Comparison of ENCODE assay signal across 20 cellular contexts in the genomic region with DNA sequence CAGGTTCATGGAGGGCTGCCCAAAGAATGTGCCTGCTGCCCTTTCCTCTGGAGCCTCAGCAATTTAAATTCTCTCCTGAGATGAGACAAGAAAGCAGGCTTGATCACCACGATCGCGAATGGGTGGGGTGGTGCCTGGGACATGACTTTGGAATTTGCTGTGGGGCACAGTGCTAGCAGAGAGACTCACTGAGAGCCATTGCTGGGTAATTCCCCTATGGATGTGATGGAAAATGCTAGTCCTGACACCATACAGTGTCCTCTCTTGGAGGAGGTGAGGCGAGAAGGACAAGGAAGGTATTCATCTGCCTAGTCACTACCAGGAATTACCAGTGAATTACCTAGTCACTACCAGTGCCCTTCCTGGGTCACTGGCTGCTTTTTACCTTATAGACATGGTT. TPM values are rescaled to one million over a fixed set of nuclear protein-coding genes. Genes with fewer than 3 reads are reported as not detected.
"Had no signal": no experiment of that assay in that cellular context is flagged by ENCODE, and none has a peak within 500 bp of the region (broad histone marks: within the 10 kb centered on the region; RNA-seq: fewer than 3 reads in every experiment).

No MANE protein-coding gene starts in this region.

- H3K9me3 ChIP-seq: pancreas, upper lobe of left lung had no signal

- H3K4me3 Mint-ChIP-seq: activated CD8-positive, alpha-beta T cell treated with anti-CD3 and anti-CD28 coated beads for 36 hours; activated naive CD4-positive, alpha-beta T cell treated with anti-CD3 and anti-CD28 coated beads for 36 hours; activated T-cell treated with anti-CD3 and anti-CD28 coated beads, Interleukin-2, amount 50 U/mL, for 24 hours; brain; stimulated activated effector memory CD8-positive, alpha-beta T cell treated with anti-CD3 and anti-CD28 coated beads, Interleukin-12 subunit alpha, Interleukin-12 subunit beta, amount 100 ng/mL, for 72 hours; WTC11 had no signal

- H3K27me3 ChIP-seq: esophagus muscularis mucosa, pancreas, stomach, upper lobe of left lung had no signal

- DNase-seq: activated CD4-positive, alpha-beta T cell treated with anti-CD3 and anti-CD28 coated beads for 4 hours; activated CD8-positive, alpha-beta T cell treated with anti-CD3 and anti-CD28 coated beads for 36 hours; activated naive CD4-positive, alpha-beta T cell treated with anti-CD3 and anti-CD28 coated beads for 36 hours; activated T-cell treated with anti-CD3 and anti-CD28 coated beads, Interleukin-2, amount 50 U/mL, for 24 hours; anterior cingulate cortex; stimulated activated CD4-positive, alpha-beta T cell treated with anti-CD3 and anti-CD28 coated beads, Interleukin-4, amount 100 ng/mL, for 24 hours; stomach; upper lobe of left lung had no signal

- ATAC-seq: activated CD8-positive, alpha-beta T cell treated with anti-CD3 and anti-CD28 coated beads for 36 hours; sciatic nerve; stimulated activated effector memory CD8-positive, alpha-beta T cell treated with anti-CD3 and anti-CD28 coated beads, Interleukin-12 subunit alpha, Interleukin-12 subunit beta, amount 100 ng/mL, for 72 hours; WTC11 had no signal

- H3K36me3 ChIP-seq: esophagus muscularis mucosa, pancreas, stomach had no signal

- H3K4me1 Mint-ChIP-seq: brain; stimulated activated effector memory CD8-positive, alpha-beta T cell treated with anti-CD3 and anti-CD28 coated beads, Interleukin-12 subunit alpha, Interleukin-12 subunit beta, amount 100 ng/mL, for 72 hours; WTC11 had no signal

- H3K9me3 Mint-ChIP-seq: activated naive CD4-positive, alpha-beta T cell treated with anti-CD3 and anti-CD28 coated beads for 36 hours; activated T-helper 2 cell treated with anti-CD3 and anti-CD28 coated beads, Interferon-gamma antibody, Interleukin-2, Interleukin-4, amounts not matched to agents 10 μg/mL and 5 μg/mL and 100 μg/mL, durations not matched to agents 14 hours and 24 hours and 36 hours had no signal

- H3K27ac Mint-ChIP-seq: activated CD8-positive, alpha-beta T cell treated with anti-CD3 and anti-CD28 coated beads for 36 hours; activated naive CD4-positive, alpha-beta T cell treated with anti-CD3 and anti-CD28 coated beads for 36 hours; activated T-cell treated with anti-CD3 and anti-CD28 coated beads, Interleukin-2, amount 50 U/mL, for 24 hours; activated T-helper 2 cell treated with anti-CD3 and anti-CD28 coated beads, Interferon-gamma antibody, Interleukin-2, Interleukin-4, amounts not matched to agents 10 μg/mL and 5 μg/mL and 100 μg/mL, durations not matched to agents 14 hours and 24 hours and 36 hours; brain; stimulated activated effector memory CD8-positive, alpha-beta T cell treated with anti-CD3 and anti-CD28 coated beads, Interleukin-12 subunit alpha, Interleukin-12 subunit beta, amount 100 ng/mL, for 72 hours; WTC11 had no signal

- H3K27ac ChIP-seq: coronary artery, esophagus muscularis mucosa, SK-N-MC, stomach had no signal

- H3K4me3 ChIP-seq: coronary artery, esophagus muscularis mucosa, pancreas, SK-N-MC, smooth muscle cell, stomach, upper lobe of left lung had no signal

- H3K36me3 Mint-ChIP-seq: stimulated activated effector memory CD8-positive, alpha-beta T cell treated with anti-CD3 and anti-CD28 coated beads, Interleukin-12 subunit alpha, Interleukin-12 subunit beta, amount 100 ng/mL, for 72 hours had no signal

- H3K4me1 ChIP-seq: pancreas had no signal

RNA-seq across cellular contexts. Expression of a gene that starts 15.5 kb away (rescaled TPM):
- total RNA-seq: activated CD8-positive, alpha-beta T cell treated with anti-CD3 and anti-CD28 coated beads for 36 hours; activated naive CD4-positive, alpha-beta T cell treated with anti-CD3 and anti-CD28 coated beads for 36 hours; activated T-helper 2 cell treated with anti-CD3 and anti-CD28 coated beads, Interferon-gamma antibody, Interleukin-2, Interleukin-4, amounts not matched to agents 10 μg/mL and 5 μg/mL and 100 μg/mL, durations not matched to agents 14 hours and 24 hours and 36 hours; lung microvascular endothelial cell had no signal
- polyA plus RNA-seq: neural cell had no signal
